In genomic region chr5:137836997-137837396, GRCh38 we compare ENCODE assay signal across 1 cellular context.
TF ChIP-seq lines count a peak whose summit lies in the region.

No MANE protein-coding gene starts in this region.

TF ChIP-seq in SK-N-SH, 30 proteins besides CTCF, POLR2A, EP300 and RAD21 (continued from another document):
- no peak for TF ChIP-seq ZBTB33 (IDR thresholded peaks at IDR 0.05; ENCODE audit: borderline replicate concordance, low read depth)
- peak; percentile 71 for TF ChIP-seq TCF12 (IDR thresholded peaks at IDR 0.05)
- no peak for TF ChIP-seq MAX (IDR thresholded peaks at IDR 0.05; ENCODE audit: low read depth)
- no peak for TF ChIP-seq IRF3 (IDR thresholded peaks at IDR 0.05; ENCODE audit: low read depth, low read length)
- no peak for TF ChIP-seq FOXM1 (IDR thresholded peaks at IDR 0.05; ENCODE audit: low read depth)
- TF ChIP-seq SMC3 (IDR thresholded peaks at IDR 0.05; ENCODE audit: low read depth, low read length) = no peak
- TF ChIP-seq YY1 (IDR thresholded peaks at IDR 0.05; ENCODE audit: low read depth) = no peak
- no peak for TF ChIP-seq ELF1 (IDR thresholded peaks at IDR 0.05)
- TF ChIP-seq REST (IDR thresholded peaks at IDR 0.05; ENCODE audit: low read depth, low read length) = no peak
- TF ChIP-seq GABPA (IDR thresholded peaks at IDR 0.05; ENCODE audit: low read depth) = no peak
- TF ChIP-seq FOXJ3 (CRISPR knock-in tag; IDR thresholded peaks at IDR 0.05) = no peak
- TF ChIP-seq GATA2 (CRISPR knock-in tag; IDR thresholded peaks at IDR 0.05) = no peak
- peak; percentile 79 for TF ChIP-seq MEF2A (IDR thresholded peaks at IDR 0.05; ENCODE audit: borderline replicate concordance, low read depth)
- no peak for TF ChIP-seq RCOR1 (IDR thresholded peaks at IDR 0.05; ENCODE audit: low read length)
- no peak for TF ChIP-seq EZH2phosphoT487 (IDR thresholded peaks at IDR 0.05; ENCODE audit: borderline replicate concordance, low read depth)
- no peak for TF ChIP-seq USF1 (IDR thresholded peaks at IDR 0.05; ENCODE audit: borderline replicate concordance, low read depth)
TF ChIP-seq in SK-N-SH: peak in this region for 7.
